Comparison of ENCODE assay signal across 17 cellular contexts in genomic region chr17:72566671-72567484, GRCh38.
DNase-seq lines count a peak whose midpoint lies in the region; ATAC-seq and TF ChIP-seq lines count a peak whose summit lies in the region.
"Had no signal": no experiment of that assay in that cellular context is flagged by ENCODE, and none has a peak within 500 bp of the region (broad histone marks: within the 10 kb centered on the region; RNA-seq: fewer than 3 reads in every experiment).

No MANE protein-coding gene starts in this region.

- no peaks in the 10 kb centered on the region for H4K20me1 ChIP-seq in IMR-90 (ENCODE audit: insufficient read depth, low read length)

- 0 out of 2 replicates have a peak overlapping the region, but pooled peaks have one; percentile 25 for H3K23ac ChIP-seq in IMR-90 (ENCODE audit: low read depth, low read length)

- H3K79me1 ChIP-seq in IMR-90 (ENCODE audit: low read depth in 1 of 2, low read length in 2 of 2): peaks cover 29 to 56% of the 10 kb centered on the region in 2 experiments

- in situ Hi-C loops in IMR-90 (cut with MboI; ENCODE audit: low sequenced_read_pairs): loop anchor here (10.0 to 25.0 kb wide), 2 partner anchors 420 to 618 kb away; no protein-coding TSS in a partner anchor

- no peak overlapping the region for H2BK15ac ChIP-seq in IMR-90 (ENCODE audit: low read depth, low read length)

- BruUV-seq in IMR-90 (replicated peaks; lab: Mats Ljungman, UMichigan): no TSS peak

- H3K4ac ChIP-seq in IMR-90 (ENCODE audit: low read depth, low read length): no peak overlapping the region

- 0 out of 2 replicates have a peak overlapping the region, but pooled peaks have one; percentile 41 for H3K14ac ChIP-seq in IMR-90 (replicated peaks; ENCODE audit: low read depth, low read length)

- H4K8ac ChIP-seq in IMR-90 (ENCODE audit: low read depth in 2 of 2, low read length in 2 of 2): no peak overlapping the region

- H3K56ac ChIP-seq in IMR-90 (ENCODE audit: extremely low read depth, insufficient read depth, low read length): no peak overlapping the region

- H3K27ac ChIP-seq in IMR-90 (ENCODE audit: insufficient read depth, low read length): no peak overlapping the region
- H3K27ac ChIP-seq: foreskin keratinocyte, upper lobe of left lung had no signal

- DNase-seq in activated CD4-positive, alpha-beta T cell treated with anti-CD3 and anti-CD28 coated beads, Interleukin-2, amount 10 ng/mL, durations not matched to agents 7 days and 5 days: no peak
- no peak for DNase-seq in activated CD4-positive, alpha-beta T cell treated with anti-CD3 and anti-CD28 coated beads, Interleukin-2, amount 50 U/mL, for 48 hours
- DNase-seq in IMR-90: no peak
- peak; percentile 25 for DNase-seq in adipocyte (ENCODE audit: low read depth)
- DNase-seq in stimulated activated effector memory CD8-positive, alpha-beta T cell treated with anti-CD3 and anti-CD28 coated beads, Interleukin-12 subunit alpha, Interleukin-12 subunit beta, amount 100 ng/mL, for 72 hours (ENCODE audit: low spot score in 2 of 2): no peak
- no peak for DNase-seq in germinal center (ENCODE audit: low spot score)
- DNase-seq in left colon: no peak
- DNase-seq: activated naive CD4-positive, alpha-beta T cell; Calu3; cortex of kidney; foreskin keratinocyte; NCI-H1436; upper lobe of left lung had no signal

- POLR2A ChIA-PET in activated CD4-positive, alpha-beta T cell treated with anti-CD3 and anti-CD28 coated beads, Interleukin-2, amount 10 ng/mL, durations not matched to agents 7 days and 5 days (lab: Charles Lee): no interaction called here
- POLR2A ChIA-PET in IMR-90 (lab: Charles Lee; ENCODE audit: unreplicated experiment): no interaction called here

- H3K36me3 ChIP-seq in IMR-90 (ENCODE audit: control insufficient read depth, insufficient read depth, low read length) (no peaks in the 10 kb centered on the region), adipocyte (ENCODE audit: control insufficient read depth, insufficient read depth, low read length, severe bottlenecking) (no peaks in the 10 kb centered on the region)
- H3K36me3 ChIP-seq: upper lobe of left lung had no signal

- H3K9me3 ChIP-seq in IMR-90 (ENCODE audit: control insufficient read depth, insufficient read depth, low read length): no peaks in the 10 kb centered on the region
- H3K9me3 ChIP-seq in adipocyte (ENCODE audit: control insufficient read depth, low read length): no peaks in the 10 kb centered on the region
- H3K9me3 ChIP-seq: upper lobe of left lung had no signal

- 96% methylated on average over 3 of the region's 8 CpGs; no CpG with 5 or more reads in 1 of the 2 experiments for WGBS in IMR-90 (ENCODE audit: extremely low coverage in 2 of 2, insufficient read length in 1 of 2), 2 experiments

- ATAC-seq in IMR-90 (ENCODE audit: low read depth): peak; percentile 36; the same call in 1 of the 2 replicates
- no peak for ATAC-seq in stimulated activated effector memory CD8-positive, alpha-beta T cell treated with anti-CD3 and anti-CD28 coated beads, Interleukin-12 subunit alpha, Interleukin-12 subunit beta, amount 100 ng/mL, for 72 hours
- no peak for ATAC-seq in GM19455 (IDR thresholded peaks at IDR 0.05; ENCODE audit: unreplicated experiment)
- ATAC-seq in left colon: no peak
- ATAC-seq: foreskin keratinocyte had no signal

- H2AK9ac ChIP-seq in IMR-90 (replicated peaks; ENCODE audit: low read depth, low read length, poor library complexity): peak overlapping the region; percentile 56

- H2BK120ac ChIP-seq in IMR-90 (ENCODE audit: low read depth, low read length): no peak overlapping the region

- no peaks in the 10 kb centered on the region for H3K27me3 Mint-ChIP-seq in activated CD4-positive, alpha-beta T cell treated with anti-CD3 and anti-CD28 coated beads, Interleukin-2, amount 10 ng/mL, durations not matched to agents 7 days and 5 days
- H3K27me3 Mint-ChIP-seq: stimulated activated naive CD8-positive, alpha-beta T cell treated with anti-CD3 and anti-CD28 coated beads, Interleukin-15, Interleukin-2, amounts not matched to agents 100 ng/mL and 50 ng/mL, for 24 hours had no signal

- no peak overlapping the region for H2BK5ac ChIP-seq in IMR-90 (ENCODE audit: low read depth, low read length, poor library complexity, severe bottlenecking)

- no peaks in the 10 kb centered on the region for H3K27me3 ChIP-seq in IMR-90 (ENCODE audit: control insufficient read depth, insufficient read depth, low read length)
- peaks cover 7% of the 10 kb centered on the region for H3K27me3 ChIP-seq in adipocyte (replicated peaks; ENCODE audit: control insufficient read depth, insufficient read depth, low read length)
- H3K27me3 ChIP-seq: foreskin keratinocyte, upper lobe of left lung had no signal

- H3K36me3 Mint-ChIP-seq in activated CD4-positive, alpha-beta T cell treated with anti-CD3 and anti-CD28 coated beads, Interleukin-2, amount 10 ng/mL, durations not matched to agents 7 days and 5 days (ENCODE audit: low read depth): no peaks in the 10 kb centered on the region
- H3K36me3 Mint-ChIP-seq in stimulated activated effector memory CD8-positive, alpha-beta T cell treated with anti-CD3 and anti-CD28 coated beads, Interleukin-12 subunit alpha, Interleukin-12 subunit beta, amount 100 ng/mL, for 72 hours: no peaks in the 10 kb centered on the region

- peak overlapping the region; percentile 21 for H2AFZ ChIP-seq in IMR-90 (replicated peaks; ENCODE audit: low read length, poor library complexity)

- peak overlapping the region; percentile 38; the same call in 1 of the 2 replicates for H2AK5ac ChIP-seq in IMR-90 (ENCODE audit: low read depth, low read length)

- TF ChIP-seq CTCF in IMR-90 (conservative IDR thresholded peaks at IDR 0.05; ENCODE audit: low read depth, low read length): no peak

- H3K4me1 Mint-ChIP-seq in activated CD4-positive, alpha-beta T cell treated with anti-CD3 and anti-CD28 coated beads, Interleukin-2, amount 10 ng/mL, durations not matched to agents 7 days and 5 days: peaks cover 12% of the 10 kb centered on the region
- H3K4me1 Mint-ChIP-seq in stimulated activated effector memory CD8-positive, alpha-beta T cell treated with anti-CD3 and anti-CD28 coated beads, Interleukin-12 subunit alpha, Interleukin-12 subunit beta, amount 100 ng/mL, for 72 hours: peaks cover 14% of the 10 kb centered on the region

- peaks cover 8% of the 10 kb centered on the region; the same call in 1 of the 2 replicates for H3K9me1 ChIP-seq in IMR-90 (ENCODE audit: insufficient read depth, low read length)

- H4K5ac ChIP-seq in IMR-90 (ENCODE audit: low read depth, low read length): no peak overlapping the region

- H3K9ac ChIP-seq in IMR-90 (ENCODE audit: low read depth, low read length) (no peak overlapping the region), adipocyte (ENCODE audit: low read length) (no peak overlapping the region)

- H3K9me3 Mint-ChIP-seq in activated CD4-positive, alpha-beta T cell treated with anti-CD3 and anti-CD28 coated beads, Interleukin-2, amount 10 ng/mL, durations not matched to agents 7 days and 5 days: no peaks in the 10 kb centered on the region
- no peaks in the 10 kb centered on the region for H3K9me3 Mint-ChIP-seq in stimulated activated effector memory CD8-positive, alpha-beta T cell treated with anti-CD3 and anti-CD28 coated beads, Interleukin-12 subunit alpha, Interleukin-12 subunit beta, amount 100 ng/mL, for 72 hours
- H3K9me3 Mint-ChIP-seq: neural crest cell; stimulated activated naive CD8-positive, alpha-beta T cell treated with anti-CD3 and anti-CD28 coated beads, Interleukin-15, Interleukin-2, amounts not matched to agents 100 ng/mL and 50 ng/mL, for 24 hours; T-helper 1 cell treated with Interleukin-12 subunit alpha and Interleukin-12 subunit beta and Interleukin-4 antibody, amounts not matched to agents 30 μg/mL and 1 μg/mL, for 36 hours had no signal

- H2BK20ac ChIP-seq in IMR-90 (ENCODE audit: low read depth, low read length): no peak overlapping the region

- no peak overlapping the region for H4K91ac ChIP-seq in IMR-90 (ENCODE audit: insufficient read depth, low read depth, low read length)

- H3K27ac Mint-ChIP-seq in activated CD4-positive, alpha-beta T cell treated with anti-CD3 and anti-CD28 coated beads, Interleukin-2, amount 10 ng/mL, durations not matched to agents 7 days and 5 days: peak overlapping the region; percentile 44
- H3K27ac Mint-ChIP-seq in stimulated activated effector memory CD8-positive, alpha-beta T cell treated with anti-CD3 and anti-CD28 coated beads, Interleukin-12 subunit alpha, Interleukin-12 subunit beta, amount 100 ng/mL, for 72 hours: peak overlapping the region; percentile 5
- H3K27ac Mint-ChIP-seq: stimulated activated naive CD8-positive, alpha-beta T cell treated with anti-CD3 and anti-CD28 coated beads, Interleukin-15, Interleukin-2, amounts not matched to agents 100 ng/mL and 50 ng/mL, for 24 hours; T-helper 1 cell treated with Interleukin-12 subunit alpha and Interleukin-12 subunit beta and Interleukin-4 antibody, amounts not matched to agents 30 μg/mL and 1 μg/mL, for 36 hours had no signal

- H3K4me1 ChIP-seq in IMR-90 (ENCODE audit: control insufficient read depth, insufficient read depth, low read length): peaks cover 7% of the 10 kb centered on the region; the same call in 1 of the 2 replicates
- no peaks in the 10 kb centered on the region for H3K4me1 ChIP-seq in adipocyte (ENCODE audit: control insufficient read depth, insufficient read depth, low read length)
- H3K4me1 ChIP-seq: foreskin keratinocyte had no signal

- H3K4me3 Mint-ChIP-seq in activated CD4-positive, alpha-beta T cell treated with anti-CD3 and anti-CD28 coated beads, Interleukin-2, amount 10 ng/mL, durations not matched to agents 7 days and 5 days: no peak overlapping the region
- peak overlapping the region; percentile 11 for H3K4me3 Mint-ChIP-seq in stimulated activated effector memory CD8-positive, alpha-beta T cell treated with anti-CD3 and anti-CD28 coated beads, Interleukin-12 subunit alpha, Interleukin-12 subunit beta, amount 100 ng/mL, for 72 hours
- H3K4me3 Mint-ChIP-seq: stimulated activated naive CD8-positive, alpha-beta T cell treated with anti-CD3 and anti-CD28 coated beads, Interleukin-15, Interleukin-2, amounts not matched to agents 100 ng/mL and 50 ng/mL, for 24 hours; T-helper 1 cell treated with Interleukin-12 subunit alpha and Interleukin-12 subunit beta and Interleukin-4 antibody, amounts not matched to agents 30 μg/mL and 1 μg/mL, for 36 hours had no signal

- CTCF ChIA-PET in activated CD4-positive, alpha-beta T cell treated with anti-CD3 and anti-CD28 coated beads, Interleukin-2, amount 10 ng/mL, durations not matched to agents 7 days and 5 days (lab: Charles Lee): interaction anchor here (1.0 kb wide), 1 partner anchor 10 kb away, joined by 3 read pairs; no protein-coding TSS in a partner anchor
- CTCF ChIA-PET in IMR-90 (lab: Yijun Ruan, JAX): interaction anchor here (1.1 to 2.1 kb wide), 2 partner anchors 10 to 622 kb away, joined by 3 to 8 read pairs; no protein-coding TSS in a partner anchor

- dilution Hi-C loops in IMR-90 (cut with HindIII; ENCODE audit: low sequenced_read_pairs, unreplicated experiment): no loop called here

- no peak for TF ChIP-seq POLR2A in IMR-90 (IDR thresholded peaks at IDR 0.05; ENCODE audit: low read depth, low read length)

- no peak overlapping the region; the same call in 1 of the 2 replicates for H3K18ac ChIP-seq in IMR-90 (ENCODE audit: low read depth, low read length)

- no peak overlapping the region for H3K4me2 ChIP-seq in IMR-90 (ENCODE audit: low read depth, low read length)

- TF ChIP-seq RAD21 in IMR-90 (IDR thresholded peaks at IDR 0.05; ENCODE audit: low read length): no peak

- intact Hi-C loops in IMR-90 (cut with micrococcal nuclease): no loop called here
- intact Hi-C loops in left colon (cut with DNase I, micrococcal nuclease): no loop called here

- H3K4me3 ChIP-seq in IMR-90 (ENCODE audit: insufficient read depth, low read depth, low read length) (no peak overlapping the region), adipocyte (ENCODE audit: low read length) (no peak overlapping the region)
- H3K4me3 ChIP-seq: upper lobe of left lung had no signal
